15 cellular contexts compared by ENCODE assay signal in genomic region chr11:17812286-17813187, GRCh38.
A peak's percentile ranks its signal among the peaks of the same experiment; 100 is the strongest.
DNase-seq lines count a peak whose midpoint lies in the region; ATAC-seq, FAIRE-seq and TF ChIP-seq lines count a peak whose summit lies in the region.
"Had no signal": no experiment of that assay in that cellular context is flagged by ENCODE, and none has a peak within 500 bp of the region (broad histone marks: within the 10 kb centered on the region; RNA-seq: fewer than 3 reads in every experiment).

No MANE protein-coding gene starts in this region.

- no peak for FAIRE-seq in pancreas (lab: Jason Lieb, UNC)
- FAIRE-seq: G401.6, H54 had no signal

- H3K4me1 ChIP-seq in pancreas: peaks cover 0 to 7% (median 4%) of the 10 kb centered on the region in 3 donors
- H3K4me1 ChIP-seq: right lobe of liver had no signal

- H3K9me3 ChIP-seq in pancreas: no peaks in the 10 kb centered on the region
- H3K9me3 ChIP-seq: right lobe of liver had no signal

- peak; percentile 34 for DNase-seq in DMS53 treated with DMSO at 0.1 percent for 48 hours (lab: John Stamatoyannopoulos, UW; ENCODE audit: unreplicated experiment)
- peak; percentile 72 for DNase-seq in NCI-H2081 treated with DMSO at 0.1 percent for 48 hours (lab: John Stamatoyannopoulos, UW)
- no peak for DNase-seq in pancreas
- no peak for DNase-seq in left lobe of liver (ENCODE audit: low spot score)
- DNase-seq in KG1 (lab: John Stamatoyannopoulos, UW): no peak
- DNase-seq: activated CD4-positive, CD25-positive, alpha-beta regulatory T cell; effector CD4-positive, alpha-beta T cell; immature natural killer cell; right lobe of liver; stimulated activated naive CD4-positive, alpha-beta T cell had no signal

- no peaks in the 10 kb centered on the region for H3K27me3 ChIP-seq in pancreas
- H3K27me3 ChIP-seq: right lobe of liver had no signal

- H3K27ac ChIP-seq in pancreas: peak overlapping the region in 3 of 4 donors; percentile 18 to 47 (median 30)
- H3K27ac ChIP-seq: right lobe of liver had no signal

- H3K4me3 ChIP-seq in pancreas: no peak overlapping the region
- H3K4me3 ChIP-seq: right lobe of liver had no signal

- WGBS in pancreas, 2 donors: 64 to 66% methylated on average over 4 of the region's 4 CpGs

- no peaks in the 10 kb centered on the region for H3K36me3 ChIP-seq in pancreas
- H3K36me3 ChIP-seq: right lobe of liver had no signal

- TF ChIP-seq CTCF in pancreas (IDR thresholded peaks at IDR 0.05): no peak

- intact Hi-C loops in pancreas (cut with DNase I): no loop called here

- peak; percentile 64 for ATAC-seq in SK-N-SH treated with all-trans-retinoic acid at 6 μM for 48 hours
- ATAC-seq in pancreas: peak in 3 of 4 donors; percentile 37 to 44 (median 41)
- no peak for ATAC-seq in GM21423 (IDR thresholded peaks at IDR 0.05; ENCODE audit: unreplicated experiment)
- ATAC-seq in left lobe of liver: no peak
- ATAC-seq in HG03432 (IDR thresholded peaks at IDR 0.05; ENCODE audit: unreplicated experiment): no peak
- ATAC-seq: right lobe of liver had no signal

TF ChIP-seq in SK-N-SH treated with all-trans-retinoic acid at 6 μM for 48 hours, 23 proteins besides CTCF, POLR2A, EP300 and RAD21:
- no peak for TF ChIP-seq POU6F1 (CRISPR knock-in tag; IDR thresholded peaks at IDR 0.05; ENCODE audit: borderline replicate concordance, low read depth)
- no peak for TF ChIP-seq ESRRG (CRISPR knock-in tag; IDR thresholded peaks at IDR 0.05)
- TF ChIP-seq ZFP30 (CRISPR knock-in tag; IDR thresholded peaks at IDR 0.05): no peak
- TF ChIP-seq SNAI2 (CRISPR knock-in tag; IDR thresholded peaks at IDR 0.05): no peak
- TF ChIP-seq ZNF8 (CRISPR knock-in tag; IDR thresholded peaks at IDR 0.05): no peak
- TF ChIP-seq ZNF565 (CRISPR knock-in tag; conservative IDR thresholded peaks at IDR 0.05; ENCODE audit: low read depth): no peak
- TF ChIP-seq GLIS3 (CRISPR knock-in tag; IDR thresholded peaks at IDR 0.05): no peak
- no peak for TF ChIP-seq TSHZ2 (CRISPR knock-in tag; IDR thresholded peaks at IDR 0.05)
- no peak for TF ChIP-seq ZNF70 (CRISPR knock-in tag; IDR thresholded peaks at IDR 0.05)
- TF ChIP-seq PPARA (CRISPR knock-in tag; IDR thresholded peaks at IDR 0.05; ENCODE audit: borderline replicate concordance): no peak
- TF ChIP-seq ISL1 (CRISPR knock-in tag; IDR thresholded peaks at IDR 0.05): no peak
- TF ChIP-seq CSDC2 (CRISPR knock-in tag; IDR thresholded peaks at IDR 0.05): no peak
- no peak for TF ChIP-seq BACH2 (CRISPR knock-in tag; IDR thresholded peaks at IDR 0.05; ENCODE audit: borderline replicate concordance)
- TF ChIP-seq RARB (CRISPR knock-in tag; IDR thresholded peaks at IDR 0.05): no peak
- TF ChIP-seq ZFP3 (CRISPR knock-in tag; IDR thresholded peaks at IDR 0.05): no peak
- TF ChIP-seq CSRNP3 (CRISPR knock-in tag; IDR thresholded peaks at IDR 0.05): no peak
- no peak for TF ChIP-seq ZC3H10 (CRISPR knock-in tag; IDR thresholded peaks at IDR 0.05)
- TF ChIP-seq TOX (CRISPR knock-in tag; IDR thresholded peaks at IDR 0.05; ENCODE audit: borderline replicate concordance): no peak
- TF ChIP-seq OSR1 (CRISPR knock-in tag; IDR thresholded peaks at IDR 0.05): no peak

Comparison
In these comparisons a context has a peak if more than half of its experiments do, and no peak if none do; other contexts are left out.
1. DNase-seq: peak in DMS53 treated with DMSO at 0.1 percent for 48 hours (single experiment) and NCI-H2081 treated with DMSO at 0.1 percent for 48 hours (single experiment); none in pancreas (0 of 6), left lobe of liver (single experiment) and KG1 (single experiment).
2. ATAC-seq: peak in SK-N-SH treated with all-trans-retinoic acid at 6 μM for 48 hours (single experiment) and pancreas (3 of 4); none in GM21423 (single experiment), left lobe of liver (single experiment) and HG03432 (single experiment).